ENCODE assay signal across 13 cellular contexts in the genomic region with DNA sequence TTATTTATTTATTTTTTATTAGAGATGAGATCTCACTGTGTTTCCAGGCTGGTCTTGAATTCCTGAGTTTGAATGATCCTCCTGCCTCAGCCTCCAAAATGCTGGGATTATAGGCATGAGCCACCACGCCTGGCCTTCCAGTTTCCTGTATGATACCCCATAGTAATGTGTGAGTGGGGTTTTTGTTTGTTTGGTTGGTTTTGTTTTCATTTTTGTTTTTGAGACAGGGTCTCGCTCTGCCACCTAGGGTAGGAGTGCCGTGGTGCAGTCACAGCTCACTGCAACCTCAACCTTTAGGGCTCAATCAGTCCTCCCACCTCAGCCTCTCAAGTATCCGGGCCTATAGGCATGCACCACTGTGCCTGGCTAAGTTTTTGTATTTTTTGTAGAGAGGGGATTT. TPM values are rescaled to one million over a fixed set of nuclear protein-coding genes. Genes with fewer than 3 reads are reported as not detected.
DNase-seq lines count a peak whose midpoint lies in the region; ATAC-seq and TF ChIP-seq lines count a peak whose summit lies in the region.
"Had no signal": no experiment of that assay in that cellular context is flagged by ENCODE, and none has a peak within 500 bp of the region (broad histone marks: within the 10 kb centered on the region; RNA-seq: fewer than 3 reads in every experiment).

No MANE protein-coding gene starts in this region.

- H3K36me3 ChIP-seq in RWPE2 (ENCODE audit: low read depth) (no peaks in the 10 kb centered on the region), psoas muscle (ENCODE audit: insufficient read depth in 1 of 2, low read depth in 1 of 2) (no peaks in the 10 kb centered on the region)
- H3K36me3 ChIP-seq: heart left ventricle had no signal

- ATAC-seq in GM19351 (IDR thresholded peaks at IDR 0.05; ENCODE audit: unreplicated experiment) = peak; percentile 82
- ATAC-seq in HG02981 (IDR thresholded peaks at IDR 0.05; ENCODE audit: unreplicated experiment) = peak; percentile 86
- no peak for ATAC-seq in RWPE2 (ENCODE audit: low read depth)
- ATAC-seq in naive thymus-derived CD8-positive, alpha-beta T cell = no peak
- no peak for ATAC-seq in HG03196 (IDR thresholded peaks at IDR 0.05; ENCODE audit: unreplicated experiment)
- ATAC-seq in psoas muscle = no peak
- ATAC-seq: heart left ventricle had no signal

- no peaks in the 10 kb centered on the region for H3K4me1 ChIP-seq in RWPE2 (ENCODE audit: insufficient read depth, poor library complexity, severe bottlenecking)
- no peaks in the 10 kb centered on the region for H3K4me1 ChIP-seq in psoas muscle

- no peak overlapping the region for H3K27ac Mint-ChIP-seq in naive thymus-derived CD8-positive, alpha-beta T cell

- H3K4me3 ChIP-seq in GM12864 (ENCODE audit: low read depth, low read length) = peak overlapping the region; percentile 25; the same call in 1 of the 2 replicates
- H3K4me3 ChIP-seq in RWPE2 (ENCODE audit: severe bottlenecking) = no peak overlapping the region
- H3K4me3 ChIP-seq in psoas muscle = no peak overlapping the region
- H3K4me3 ChIP-seq: heart left ventricle, SK-N-MC had no signal

- H3K36me3 Mint-ChIP-seq in naive thymus-derived CD8-positive, alpha-beta T cell = peaks cover 0 to 16% (median 0%) of the 10 kb centered on the region in 3 donors

- H3K4me1 Mint-ChIP-seq in naive thymus-derived CD8-positive, alpha-beta T cell = peaks cover 13 to 28% (median 19%) of the 10 kb centered on the region in 4 donors

- intact Hi-C loops in psoas muscle (cut with DNase I) = no loop called here

- 89 to 99% (median 92%) methylated on average over 4 of the region's 4 CpGs for whole genome bisulfite sequencing in psoas muscle, 3 donors

- no peaks in the 10 kb centered on the region for H3K9me3 Mint-ChIP-seq in naive thymus-derived CD8-positive, alpha-beta T cell

- no peak overlapping the region for H3K27ac ChIP-seq in RWPE2 (ENCODE audit: poor library complexity, severe bottlenecking)
- H3K27ac ChIP-seq in psoas muscle = no peak overlapping the region
- H3K27ac ChIP-seq: heart left ventricle, SK-N-MC had no signal

- TF ChIP-seq CTCF in GM12864 (IDR thresholded peaks at IDR 0.05; ENCODE audit: low read depth, low read length, missing control alignments) (peak; percentile 89), RWPE2 (IDR thresholded peaks at IDR 0.05; ENCODE audit: poor library complexity, severe bottlenecking) (peak; percentile 17), psoas muscle (IDR thresholded peaks at IDR 0.05) (no peak)

- no peaks in the 10 kb centered on the region for H3K9me3 ChIP-seq in RWPE2 (ENCODE audit: severe bottlenecking)
- H3K9me3 ChIP-seq in psoas muscle = no peaks in the 10 kb centered on the region
- H3K9me3 ChIP-seq: heart left ventricle had no signal

- DNase-seq in GM12864 (ENCODE audit: low read depth) = peak; percentile 53
- no peak for DNase-seq in RWPE2 (ENCODE audit: low spot score)
- DNase-seq in naive thymus-derived CD8-positive, alpha-beta T cell = no peak
- no peak for DNase-seq in DMS53 (lab: John Stamatoyannopoulos, UW)
- no peak for DNase-seq in psoas muscle
- DNase-seq: C1 segment of cervical spinal cord, caudate nucleus, heart left ventricle, NCI-H1048 had no signal

- no peak overlapping the region for H3K4me3 Mint-ChIP-seq in naive thymus-derived CD8-positive, alpha-beta T cell

- no peaks in the 10 kb centered on the region for H3K27me3 ChIP-seq in RWPE2 (ENCODE audit: insufficient read depth, poor library complexity, severe bottlenecking)
- no peaks in the 10 kb centered on the region for H3K27me3 ChIP-seq in psoas muscle (ENCODE audit: insufficient read depth in 3 of 3, low read length in 2 of 3)
- H3K27me3 ChIP-seq: heart left ventricle had no signal

- no peaks in the 10 kb centered on the region for H3K27me3 Mint-ChIP-seq in naive thymus-derived CD8-positive, alpha-beta T cell

- POLR2A ChIA-PET in naive thymus-derived CD8-positive, alpha-beta T cell (lab: Charles Lee) = no interaction called here

RNA-seq across cellular contexts. Expression of a gene that starts 30.9 kb away (rescaled TPM):
- total RNA-seq in naive thymus-derived CD8-positive, alpha-beta T cell = 10 to 100 TPM; 53.0 to 58.0 TPM
- 10 to 100 TPM; 36.5 to 41.7 (median 40.9) TPM for polyA plus RNA-seq in naive thymus-derived CD8-positive, alpha-beta T cell
- total RNA-seq in psoas muscle = 10 to 100 TPM; 26.5 to 34.7 (median 32.2) TPM
- 10 to 100 TPM; 11.2 to 21.7 (median 12.1) TPM for polyA plus RNA-seq in psoas muscle

Comparison
In these comparisons a context has a peak if more than half of its experiments do, and no peak if none do; other contexts are left out.
1. ATAC-seq: peak in GM19351 (single experiment) and HG02981 (single experiment); none in RWPE2 (single experiment), naive thymus-derived CD8-positive, alpha-beta T cell (0 of 2), HG03196 (single experiment) and psoas muscle (0 of 4).